In the genomic region with DNA sequence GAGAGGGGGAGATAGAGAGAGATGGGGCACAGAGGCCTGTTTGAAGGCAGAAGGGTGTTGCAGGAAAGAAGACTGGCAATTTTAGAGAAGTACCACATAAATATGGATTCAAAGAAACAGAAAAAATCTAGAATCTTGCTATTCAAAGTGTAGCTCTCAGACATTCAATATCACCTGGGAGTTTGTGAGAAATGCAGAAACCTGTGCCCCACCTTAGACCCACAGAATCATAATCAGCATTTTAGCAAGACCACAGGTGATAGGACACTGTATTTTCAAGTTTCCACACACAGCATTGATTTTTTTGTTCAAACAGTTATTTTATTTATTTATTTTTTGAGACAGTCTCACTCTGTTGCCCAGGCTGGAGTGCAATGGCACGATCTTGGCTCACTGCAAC, we compare ENCODE assay signal across 30 cellular contexts.
"Had no signal": no experiment of that assay in that cellular context is flagged by ENCODE, and none has a peak within 500 bp of the region (broad histone marks: within the 10 kb centered on the region; RNA-seq: fewer than 3 reads in every experiment).

No MANE protein-coding gene starts in this region.

- DNase-seq: activated CD4-positive, alpha-beta memory T cell treated with anti-CD3 and anti-CD28 coated beads for 36 hours; activated CD4-positive, alpha-beta T cell treated with anti-CD3 and anti-CD28 coated beads for 48 hours; activated gamma-delta T cell; activated naive CD4-positive, alpha-beta T cell treated with anti-CD3 and anti-CD28 coated beads, Interleukin-2, amount 50 U/mL, for 16 hours; brain microvascular endothelial cell; cortex of kidney; esophagus squamous epithelium; foreskin melanocyte; heart right ventricle; lower lobe of right lung; mesenchymal stem cell; mucosa of descending colon; pancreas; retina; stimulated activated CD4-positive, alpha-beta T cell treated with anti-CD3 and anti-CD28 coated beads, Interleukin-12 subunit alpha, Interleukin-12 subunit beta, amount 100 ng/mL, for 4 hours; stimulated activated CD4-positive, alpha-beta T cell treated with anti-CD3 and anti-CD28 coated beads, Interleukin-4, amount 100 ng/mL, for 1 hour; T-helper 9 cell; trophoblast cell; uterus had no signal

- H3K9me3 Mint-ChIP-seq: activated CD4-positive, alpha-beta memory T cell treated with anti-CD3 and anti-CD28 coated beads for 36 hours; activated T-helper 1 cell treated with anti-CD3 and anti-CD28 coated beads, Interleukin-12 subunit alpha, Interleukin-12 subunit beta, Interleukin-2, Interleukin-4 antibody, amounts not matched to agents 30 ng/mL and 10 ng/mL and 1 ng/mL, durations not matched to agents 14 hours and 24 hours and 36 hours; natural killer cell treated with Interleukin-12 subunit alpha and Interleukin-12 subunit beta and Interleukin-15 and Interleukin-18, amount 100 ng/mL, for 72 hours; stimulated activated naive CD8-positive, alpha-beta T cell treated with anti-CD3 and anti-CD28 coated beads, Interleukin-15, Interleukin-2, amounts not matched to agents 100 ng/mL and 50 ng/mL, for 24 hours had no signal

- H3K27me3 ChIP-seq: ascending aorta, brain microvascular endothelial cell, esophagus squamous epithelium, heart right ventricle, neutrophil, pancreas, uterus had no signal

- H3K27ac ChIP-seq: ascending aorta, brain microvascular endothelial cell, esophagus squamous epithelium, heart right ventricle, lower lobe of right lung, neutrophil, pancreas, prostate gland, skin epidermis, thoracic aorta, uterus, VCaP had no signal

- FAIRE-seq: pancreas, TTC549 had no signal

- H3K4me3 ChIP-seq: ascending aorta, esophagus squamous epithelium, heart right ventricle, lower lobe of right lung, mucosa of descending colon, pancreas, prostate gland, skin epidermis, thoracic aorta, uterus had no signal

- H3K27ac Mint-ChIP-seq: activated CD4-positive, alpha-beta memory T cell treated with anti-CD3 and anti-CD28 coated beads for 36 hours; activated T-helper 1 cell treated with anti-CD3 and anti-CD28 coated beads, Interleukin-12 subunit alpha, Interleukin-12 subunit beta, Interleukin-2, Interleukin-4 antibody, amounts not matched to agents 30 ng/mL and 10 ng/mL and 1 ng/mL, durations not matched to agents 14 hours and 24 hours and 36 hours; natural killer cell treated with Interleukin-12 subunit alpha and Interleukin-12 subunit beta and Interleukin-15 and Interleukin-18, amount 100 ng/mL, for 72 hours; stimulated activated naive CD8-positive, alpha-beta T cell treated with anti-CD3 and anti-CD28 coated beads, Interleukin-15, Interleukin-2, amounts not matched to agents 100 ng/mL and 50 ng/mL, for 24 hours had no signal

- H3K9me3 ChIP-seq: ascending aorta, esophagus squamous epithelium, heart right ventricle, lower lobe of right lung, mucosa of descending colon, neutrophil, pancreas, prostate gland, thoracic aorta, uterus had no signal

- H3K4me3 Mint-ChIP-seq: activated CD4-positive, alpha-beta memory T cell treated with anti-CD3 and anti-CD28 coated beads for 36 hours; natural killer cell treated with Interleukin-12 subunit alpha and Interleukin-12 subunit beta and Interleukin-15 and Interleukin-18, amount 100 ng/mL, for 72 hours; stimulated activated naive CD8-positive, alpha-beta T cell treated with anti-CD3 and anti-CD28 coated beads, Interleukin-15, Interleukin-2, amounts not matched to agents 100 ng/mL and 50 ng/mL, for 24 hours had no signal

- H3K27me3 Mint-ChIP-seq: activated CD4-positive, alpha-beta memory T cell treated with anti-CD3 and anti-CD28 coated beads for 36 hours; natural killer cell treated with Interleukin-12 subunit alpha and Interleukin-12 subunit beta and Interleukin-15 and Interleukin-18, amount 100 ng/mL, for 72 hours; stimulated activated naive CD8-positive, alpha-beta T cell treated with anti-CD3 and anti-CD28 coated beads, Interleukin-15, Interleukin-2, amounts not matched to agents 100 ng/mL and 50 ng/mL, for 24 hours had no signal

- H3K36me3 ChIP-seq: prostate gland, thoracic aorta, uterus had no signal

- ATAC-seq: heart right ventricle; lower lobe of right lung; mucosa of descending colon; natural killer cell treated with Interleukin-12 subunit alpha and Interleukin-12 subunit beta and Interleukin-15 and Interleukin-18, amount 100 ng/mL, for 72 hours; pancreas; sciatic nerve had no signal
